17 cellular contexts compared by ENCODE assay signal in the genomic region with DNA sequence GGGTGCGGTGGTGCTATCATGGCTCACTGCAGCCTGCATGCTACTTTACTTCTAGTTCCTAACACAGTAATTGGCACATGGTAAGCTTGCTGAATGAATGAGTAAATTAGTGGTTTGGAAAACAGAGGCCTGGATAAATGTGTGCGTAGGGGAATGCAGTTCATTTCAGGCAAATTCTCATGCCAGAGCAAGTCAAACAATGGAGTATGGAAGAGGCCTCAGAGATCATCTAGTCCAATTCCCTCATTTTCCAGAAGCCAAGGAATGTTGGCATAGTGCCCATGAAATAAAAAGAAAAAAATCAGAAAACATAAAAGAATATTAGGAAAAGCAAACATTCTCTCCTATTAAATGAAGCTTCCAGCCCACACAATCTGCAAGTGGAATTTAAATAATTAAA.
"Had no signal": no experiment of that assay in that cellular context is flagged by ENCODE, and none has a peak within 500 bp of the region (broad histone marks: within the 10 kb centered on the region; RNA-seq: fewer than 3 reads in every experiment).

No MANE protein-coding gene starts in this region.

- H3K9me3 Mint-ChIP-seq: activated CD4-positive, alpha-beta memory T cell treated with anti-CD3 and anti-CD28 coated beads for 36 hours; activated naive CD8-positive, alpha-beta T cell treated with anti-CD3 and anti-CD28 coated beads, Interleukin-2, amount 10 ng/mL, durations not matched to agents 7 days and 5 days had no signal

- H3K9me3 ChIP-seq: gastroesophageal sphincter, prostate gland, testis had no signal

- H3K27me3 Mint-ChIP-seq: activated CD4-positive, alpha-beta memory T cell treated with anti-CD3 and anti-CD28 coated beads for 36 hours; activated naive CD8-positive, alpha-beta T cell treated with anti-CD3 and anti-CD28 coated beads, Interleukin-2, amount 10 ng/mL, durations not matched to agents 7 days and 5 days; stimulated activated naive CD8-positive, alpha-beta T cell treated with anti-CD3 and anti-CD28 coated beads, Interleukin-15, amount 100 ng/mL, for 72 hours had no signal

- H3K27me3 ChIP-seq: gastroesophageal sphincter, testis had no signal

- H3K27ac Mint-ChIP-seq: activated CD4-positive, alpha-beta memory T cell treated with anti-CD3 and anti-CD28 coated beads for 36 hours; activated naive CD8-positive, alpha-beta T cell treated with anti-CD3 and anti-CD28 coated beads, Interleukin-2, amount 10 ng/mL, durations not matched to agents 7 days and 5 days; activated T-cell treated with anti-CD3 and anti-CD28 coated beads, Interleukin-2, amount 50 U/mL, for 72 hours; natural killer cell; stimulated activated naive CD8-positive, alpha-beta T cell treated with anti-CD3 and anti-CD28 coated beads, Interleukin-15, amount 100 ng/mL, for 72 hours had no signal

- H3K36me3 Mint-ChIP-seq: activated CD4-positive, alpha-beta memory T cell treated with anti-CD3 and anti-CD28 coated beads for 36 hours; natural killer cell had no signal

- DNase-seq: activated CD4-positive, alpha-beta memory T cell treated with anti-CD3 and anti-CD28 coated beads for 36 hours; activated gamma-delta T cell treated with Interleukin-2 at 50 U/mL for 16 hours; activated naive CD8-positive, alpha-beta T cell treated with anti-CD3 and anti-CD28 coated beads, Interleukin-2, amount 10 ng/mL, durations not matched to agents 7 days and 5 days; activated T-cell treated with anti-CD3 and anti-CD28 coated beads, Interleukin-2, amount 50 U/mL, for 72 hours; anterior cingulate cortex; kidney; natural killer cell; nucleus accumbens; stimulated activated CD4-positive, alpha-beta T cell treated with anti-CD3 and anti-CD28 coated beads, Interleukin-12 subunit alpha, Interleukin-12 subunit beta, amount 100 ng/mL, for 4 hours; stimulated activated CD4-positive, alpha-beta T cell treated with anti-CD3 and anti-CD28 coated beads, Interleukin-2, amount 100 ng/mL, for 48 hours; stimulated activated CD8-positive, alpha-beta memory T cell treated with anti-CD3 and anti-CD28 coated beads, Interleukin-4, amount 100 ng/mL, for 48 hours; stimulated activated naive CD8-positive, alpha-beta T cell treated with anti-CD3 and anti-CD28 coated beads, Interleukin-15, amount 100 ng/mL, for 72 hours; testis had no signal

- H3K36me3 ChIP-seq: gastroesophageal sphincter, prostate gland had no signal

- H3K4me3 Mint-ChIP-seq: activated CD4-positive, alpha-beta memory T cell treated with anti-CD3 and anti-CD28 coated beads for 36 hours; activated naive CD8-positive, alpha-beta T cell treated with anti-CD3 and anti-CD28 coated beads, Interleukin-2, amount 10 ng/mL, durations not matched to agents 7 days and 5 days; activated T-cell treated with anti-CD3 and anti-CD28 coated beads, Interleukin-2, amount 50 U/mL, for 72 hours; natural killer cell; stimulated activated naive CD8-positive, alpha-beta T cell treated with anti-CD3 and anti-CD28 coated beads, Interleukin-15, amount 100 ng/mL, for 72 hours had no signal

- ATAC-seq: activated T-cell treated with anti-CD3 and anti-CD28 coated beads, Interleukin-2, amount 50 U/mL, for 72 hours; gastroesophageal sphincter; natural killer cell; stimulated activated naive CD8-positive, alpha-beta T cell treated with anti-CD3 and anti-CD28 coated beads, Interleukin-15, amount 100 ng/mL, for 72 hours had no signal

- H3K4me1 Mint-ChIP-seq: activated naive CD8-positive, alpha-beta T cell treated with anti-CD3 and anti-CD28 coated beads, Interleukin-2, amount 10 ng/mL, durations not matched to agents 7 days and 5 days; natural killer cell had no signal

- H3K4me1 ChIP-seq: prostate gland had no signal

- H3K4me3 ChIP-seq: gastroesophageal sphincter, lung, prostate gland, testis had no signal

- H3K27ac ChIP-seq: gastroesophageal sphincter, prostate gland, testis, VCaP had no signal
